Comparison of ENCODE assay signal across 14 cellular contexts in the genomic region with DNA sequence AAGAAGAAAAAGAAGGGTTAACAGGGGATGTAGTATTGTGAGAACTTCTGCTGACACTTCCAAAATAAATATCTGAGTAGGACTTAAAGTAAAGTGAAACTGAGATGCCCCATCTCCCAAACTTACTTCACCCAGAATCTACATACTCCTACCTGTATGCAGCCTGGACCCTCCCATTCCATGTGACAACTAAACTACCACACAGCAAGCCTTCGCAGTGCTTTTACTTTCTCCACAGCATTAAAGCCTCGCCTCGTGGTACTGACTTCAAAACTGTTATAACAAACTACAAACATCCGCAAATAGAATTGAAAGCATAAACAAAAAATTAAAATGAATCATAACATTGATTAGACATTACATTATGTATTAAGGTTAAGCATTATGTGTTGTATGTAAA. TPM values are rescaled to one million over a fixed set of nuclear protein-coding genes. Genes with fewer than 3 reads are reported as not detected.
A peak's percentile ranks its signal among the peaks of the same experiment; 100 is the strongest.
DNase-seq lines count a peak whose midpoint lies in the region; ATAC-seq, FAIRE-seq and TF ChIP-seq lines count a peak whose summit lies in the region.
"Had no signal": no experiment of that assay in that cellular context is flagged by ENCODE, and none has a peak within 500 bp of the region (broad histone marks: within the 10 kb centered on the region; RNA-seq: fewer than 3 reads in every experiment).

No MANE protein-coding gene starts in this region.

- peaks cover 15% of the 10 kb centered on the region for H3K4me1 ChIP-seq in left ventricle myocardium inferior
- H3K4me1 ChIP-seq in right atrium auricular region: peaks cover 0 to 6% of the 10 kb centered on the region in 2 donors
- H3K4me1 ChIP-seq in mucosa of descending colon (ENCODE audit: low read depth): peaks cover 16% of the 10 kb centered on the region
- H3K4me1 ChIP-seq in uterus: no peaks in the 10 kb centered on the region

- H3K27ac Mint-ChIP-seq in MCF 10A (ENCODE audit: low read depth, unreplicated experiment): peak overlapping the region; percentile 95

- CTCF ChIA-PET in MCF 10A (lab: Yijun Ruan, JAX): interaction anchor here (0.6 to 4.2 kb wide), 10 partner anchors 11 to 331 kb away, joined by 3 to 24 read pairs (median 4); a partner anchor contains a TSS

- H3K9me3 ChIP-seq in left ventricle myocardium inferior (replicated peaks): no peaks in the 10 kb centered on the region
- H3K9me3 ChIP-seq in right atrium auricular region: no peaks in the 10 kb centered on the region
- no peaks in the 10 kb centered on the region for H3K9me3 ChIP-seq in mucosa of descending colon
- H3K9me3 ChIP-seq in uterus: no peaks in the 10 kb centered on the region
- H3K9me3 ChIP-seq: BLaER1, tibial artery had no signal

- H3K36me3 Mint-ChIP-seq in MCF 10A (ENCODE audit: insufficient read depth, unreplicated experiment): peaks cover 26% of the 10 kb centered on the region

- H3K27ac ChIP-seq in left ventricle myocardium inferior (replicated peaks) (no peak overlapping the region), right atrium auricular region (no peak overlapping the region), uterus (peak overlapping the region; percentile 48 to 51)
- H3K27ac ChIP-seq: BLaER1, tibial artery had no signal

- no peak for FAIRE-seq in GM12892 (lab: Jason Lieb, UNC)

- H3K4me3 ChIP-seq in left ventricle myocardium inferior (peak overlapping the region; percentile 64), right atrium auricular region (no peak overlapping the region), mucosa of descending colon (peak overlapping the region; percentile 11), uterus (peak overlapping the region in 1 of 2 donors; percentile 18)
- H3K4me3 ChIP-seq: BLaER1 had no signal

- H3K9me3 Mint-ChIP-seq in MCF 10A (ENCODE audit: unreplicated experiment): no peaks in the 10 kb centered on the region

- H3K36me3 ChIP-seq in left ventricle myocardium inferior (peaks cover 7% of the 10 kb centered on the region), right atrium auricular region (no peaks in the 10 kb centered on the region), mucosa of descending colon (ENCODE audit: low read depth) (no peaks in the 10 kb centered on the region), uterus (no peaks in the 10 kb centered on the region)
- H3K36me3 ChIP-seq: BLaER1, tibial artery had no signal

- peaks cover 44% of the 10 kb centered on the region for H3K4me1 Mint-ChIP-seq in MCF 10A (ENCODE audit: insufficient read depth, unreplicated experiment)

- DNase-seq in left ventricle myocardium inferior: no peak
- DNase-seq in right atrium auricular region (ENCODE audit: low spot score): no peak
- DNase-seq in MCF 10A (ENCODE audit: unreplicated experiment): no peak
- DNase-seq in mucosa of descending colon: peak in 1 of 3 donors; percentile 51
- DNase-seq in uterus: no peak
- no peak for DNase-seq in NCI-H446 treated with DMSO at 0.1 percent for 48 hours (lab: John Stamatoyannopoulos, UW)
- DNase-seq in GF-D8 (lab: John Stamatoyannopoulos, UW): no peak
- no peak for DNase-seq in GM12892 (ENCODE audit: insufficient read length)
- DNase-seq: IMR-90, NCI-H2029, OCI-M1, tibial artery had no signal

- H3K27me3 ChIP-seq in left ventricle myocardium inferior (ENCODE audit: low read depth) (peaks cover 16% of the 10 kb centered on the region), right atrium auricular region (no peaks in the 10 kb centered on the region), uterus (peaks cover 0 to 11% of the 10 kb centered on the region in 2 donors)

- peak; percentile 24 for ATAC-seq in mucosa of descending colon

- no TSS peak for BruUV-seq in MCF 10A (replicated peaks; lab: Mats Ljungman, UMichigan)

- no peak for TF ChIP-seq POLR2A in uterus (IDR thresholded peaks at IDR 0.05)
- no peak for TF ChIP-seq POLR2A in GM12892 (IDR thresholded peaks at IDR 0.05; ENCODE audit: low read depth, low read length)

- intact Hi-C loops in left ventricle myocardium inferior (cut with micrococcal nuclease): no loop called here
- intact Hi-C loops in MCF 10A (cut with micrococcal nuclease): no loop called here
- intact Hi-C loops in mucosa of descending colon (cut with DNase I, micrococcal nuclease): loop anchor here in 1 of 2 donors (5.0 kb wide), 1 partner anchor 61 kb away; no protein-coding TSS in a partner anchor
- intact Hi-C loops in uterus (cut with DNase I; ENCODE audit: low total_unique reads): no loop called here

- TF ChIP-seq CTCF in left ventricle myocardium inferior (IDR thresholded peaks at IDR 0.05; ENCODE audit: borderline replicate concordance): no peak
- TF ChIP-seq CTCF in right atrium auricular region (IDR thresholded peaks at IDR 0.05): no peak
- TF ChIP-seq CTCF in MCF 10A (IDR thresholded peaks at IDR 0.05; ENCODE audit: unreplicated experiment): no peak
- no peak for TF ChIP-seq CTCF in mucosa of descending colon (IDR thresholded peaks at IDR 0.05)
- no peak for TF ChIP-seq CTCF in uterus (IDR thresholded peaks at IDR 0.05)

- POLR2A ChIA-PET in MCF 10A (lab: Yijun Ruan, JAX): interaction anchor here (0.8 to 9.8 kb wide), 16 partner anchors 10 to 722 kb away, joined by 3 to 225 read pairs (median 9); a partner anchor contains a TSS

- H3K27me3 Mint-ChIP-seq in MCF 10A (ENCODE audit: insufficient read depth, unreplicated experiment): no peaks in the 10 kb centered on the region

- peak overlapping the region; percentile 93 for H3K4me3 Mint-ChIP-seq in MCF 10A (ENCODE audit: unreplicated experiment)

RNA-seq across cellular contexts. Expression of a gene that starts 1.0 kb away (rescaled TPM):
- total RNA-seq in left ventricle myocardium inferior (13.4 TPM), right atrium auricular region (10 to 100 TPM; 13.8 to 16.8 TPM), MCF 10A (2022) (7.0 and 13.7 TPM in 2 replicates), mucosa of descending colon (10 to 100 TPM; 34.4 to 83.1 (median 72.4) TPM), uterus (100 to 1,000 TPM in 1 of 4 donors, 10 to 100 TPM in 3; 40.9 to 191 (median 73.9) TPM)
- not detected for polyA plus RNA-seq in GM12892 (2012; ENCODE audit: missing spikeins)
- total RNA-seq: IMR-90 had no signal
- polyA plus RNA-seq: IMR-90 had no signal

RNA-seq across cellular contexts. Expression of a gene that starts 10.9 kb away (rescaled TPM):
- total RNA-seq in left ventricle myocardium inferior (2.7 TPM), right atrium auricular region (1 to 10 TPM; 1.0 to 2.0 TPM), MCF 10A (2022) (11.9 and 17.7 TPM in 2 replicates), mucosa of descending colon (10 to 100 TPM in 1 of 3 donors, 1 to 10 TPM in 2; 4.9 to 19.6 (median 9.0) TPM), uterus (1 to 10 TPM in 3 of 4 donors, under 1 TPM in 1; 0.26 to 8.3 (median 3.3) TPM)
- polyA plus RNA-seq in GM12892 (2012; ENCODE audit: missing spikeins): 2.1 TPM

RNA-seq across cellular contexts. Expression of a gene that starts 38.3 kb away (rescaled TPM):
- total RNA-seq in left ventricle myocardium inferior (2.9 TPM), right atrium auricular region (1 to 10 TPM in 1 of 2 donors, under 1 TPM in 1; 0.48 to 2.2 TPM), MCF 10A (2022) (0.10 TPM in 1 of 2 replicates, not detected in the other), mucosa of descending colon (10 to 100 TPM in 1 of 3 donors, 1 to 10 TPM in 2; 7.5 to 15.0 (median 7.7) TPM), uterus (1 to 10 TPM; 1.2 to 9.1 (median 5.6) TPM)
- 1.3 TPM for polyA plus RNA-seq in GM12892 (2012; ENCODE audit: missing spikeins)
- total RNA-seq: IMR-90 had no signal
- polyA plus RNA-seq: IMR-90 had no signal

RNA-seq across cellular contexts. Expression of a gene that starts 41.4 kb away (rescaled TPM):
- 0.60 TPM for total RNA-seq in left ventricle myocardium inferior
- total RNA-seq in right atrium auricular region: 1 to 10 TPM in 1 of 2 donors, not detected in 1; 1.8 TPM
- total RNA-seq in MCF 10A (2022): not detected in 2 replicates
- 1 to 10 TPM; 6.3 to 9.7 (median 9.7) TPM for total RNA-seq in mucosa of descending colon
- 1 to 10 TPM in 1 of 4 donors, under 1 TPM in 1, not detected in 2; 0.48 to 2.4 TPM for total RNA-seq in uterus
- 0.25 TPM for polyA plus RNA-seq in GM12892 (2012; ENCODE audit: missing spikeins)
- total RNA-seq: IMR-90, pulmonary artery endothelial cell had no signal
- polyA plus RNA-seq: IMR-90 had no signal

Comparison
In these comparisons a context has a peak if more than half of its experiments do, and no peak if none do; other contexts are left out.
1. H3K4me3 ChIP-seq: peak in left ventricle myocardium inferior (single experiment) and mucosa of descending colon (single experiment); none in right atrium auricular region (0 of 2).
2. H3K27ac ChIP-seq: peak in uterus (2 of 2); none in left ventricle myocardium inferior (single experiment) and right atrium auricular region (0 of 2).